2 cellular contexts compared by ENCODE assay signal in the genomic region with DNA sequence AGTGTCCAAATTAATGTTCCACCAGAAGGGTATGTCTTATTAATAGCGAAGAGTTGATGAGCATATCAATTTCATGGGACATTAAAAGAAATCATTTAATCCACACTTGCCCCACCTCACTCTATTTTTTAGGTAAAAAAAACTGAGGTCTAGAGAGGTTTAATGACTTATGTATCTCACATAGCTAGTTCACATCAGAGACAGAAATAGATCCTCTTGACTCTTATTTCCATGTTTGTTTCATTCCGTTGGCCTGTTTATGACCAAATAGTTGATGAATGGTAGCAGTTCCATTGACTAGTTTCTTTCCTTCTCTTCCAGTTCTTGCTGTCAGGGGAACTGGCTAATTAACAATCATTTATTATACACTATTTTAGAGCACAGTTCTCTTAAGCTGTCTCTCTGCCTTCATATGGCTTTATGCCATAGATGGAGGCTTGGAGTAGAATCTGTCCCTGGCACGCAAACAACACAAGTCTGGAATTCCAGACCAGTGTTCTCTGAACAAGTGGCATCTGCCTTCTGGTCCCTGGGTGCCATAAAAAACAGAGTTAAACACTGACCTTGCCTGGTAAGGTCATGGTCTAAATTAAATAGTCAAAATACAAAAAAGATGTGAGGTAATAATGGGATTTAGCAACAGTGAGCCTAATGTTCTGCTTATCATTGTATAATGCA.
A peak's percentile ranks its signal among the peaks of the same experiment; 100 is the strongest.
TF ChIP-seq lines count a peak whose summit lies in the region.

No MANE protein-coding gene starts in this region.

TF ChIP-seq in IMR-90, 13 proteins besides CTCF, POLR2A, EP300 and RAD21:
- TF ChIP-seq CEBPB (IDR thresholded peaks at IDR 0.05; ENCODE audit: low read depth, low read length) (no peak), RFX5 (IDR thresholded peaks at IDR 0.05; ENCODE audit: low read depth, low read length) (no peak), SMC3 (IDR thresholded peaks at IDR 0.05; ENCODE audit: low read depth, low read length) (no peak), MAFK (IDR thresholded peaks at IDR 0.05; ENCODE audit: low read depth, low read length) (no peak), CHD1 (IDR thresholded peaks at IDR 0.05; ENCODE audit: low read depth, low read length) (no peak), MXI1 (IDR thresholded peaks at IDR 0.05; ENCODE audit: borderline replicate concordance, low read depth, low read length) (no peak), FOS (IDR thresholded peaks at IDR 0.05; ENCODE audit: low read depth, low read length) (no peak), RCOR1 (IDR thresholded peaks at IDR 0.05; ENCODE audit: insufficient replicate concordance, low read length) (no peak)
- TF ChIP-seq, protein P1, sequence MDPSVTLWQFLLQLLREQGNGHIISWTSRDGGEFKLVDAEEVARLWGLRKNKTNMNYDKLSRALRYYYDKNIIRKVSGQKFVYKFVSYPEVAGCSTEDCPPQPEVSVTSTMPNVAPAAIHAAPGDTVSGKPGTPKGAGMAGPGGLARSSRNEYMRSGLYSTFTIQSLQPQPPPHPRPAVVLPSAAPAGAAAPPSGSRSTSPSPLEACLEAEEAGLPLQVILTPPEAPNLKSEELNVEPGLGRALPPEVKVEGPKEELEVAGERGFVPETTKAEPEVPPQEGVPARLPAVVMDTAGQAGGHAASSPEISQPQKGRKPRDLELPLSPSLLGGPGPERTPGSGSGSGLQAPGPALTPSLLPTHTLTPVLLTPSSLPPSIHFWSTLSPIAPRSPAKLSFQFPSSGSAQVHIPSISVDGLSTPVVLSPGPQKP (IDR thresholded peaks at IDR 0.05; ENCODE audit: borderline replicate concordance, low read depth, low read length) = no peak
- TF ChIP-seq, protein P2, sequence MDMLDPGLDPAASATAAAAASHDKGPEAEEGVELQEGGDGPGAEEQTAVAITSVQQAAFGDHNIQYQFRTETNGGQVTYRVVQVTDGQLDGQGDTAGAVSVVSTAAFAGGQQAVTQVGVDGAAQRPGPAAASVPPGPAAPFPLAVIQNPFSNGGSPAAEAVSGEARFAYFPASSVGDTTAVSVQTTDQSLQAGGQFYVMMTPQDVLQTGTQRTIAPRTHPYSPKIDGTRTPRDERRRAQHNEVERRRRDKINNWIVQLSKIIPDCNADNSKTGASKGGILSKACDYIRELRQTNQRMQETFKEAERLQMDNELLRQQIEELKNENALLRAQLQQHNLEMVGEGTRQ (IDR thresholded peaks at IDR 0.05; ENCODE audit: low read depth, low read length) = no peak

TF ChIP-seq in SK-N-SH treated with all-trans-retinoic acid at 6 μM for 48 hours, 23 proteins besides CTCF, POLR2A, EP300 and RAD21:
- TF ChIP-seq, protein P3, sequence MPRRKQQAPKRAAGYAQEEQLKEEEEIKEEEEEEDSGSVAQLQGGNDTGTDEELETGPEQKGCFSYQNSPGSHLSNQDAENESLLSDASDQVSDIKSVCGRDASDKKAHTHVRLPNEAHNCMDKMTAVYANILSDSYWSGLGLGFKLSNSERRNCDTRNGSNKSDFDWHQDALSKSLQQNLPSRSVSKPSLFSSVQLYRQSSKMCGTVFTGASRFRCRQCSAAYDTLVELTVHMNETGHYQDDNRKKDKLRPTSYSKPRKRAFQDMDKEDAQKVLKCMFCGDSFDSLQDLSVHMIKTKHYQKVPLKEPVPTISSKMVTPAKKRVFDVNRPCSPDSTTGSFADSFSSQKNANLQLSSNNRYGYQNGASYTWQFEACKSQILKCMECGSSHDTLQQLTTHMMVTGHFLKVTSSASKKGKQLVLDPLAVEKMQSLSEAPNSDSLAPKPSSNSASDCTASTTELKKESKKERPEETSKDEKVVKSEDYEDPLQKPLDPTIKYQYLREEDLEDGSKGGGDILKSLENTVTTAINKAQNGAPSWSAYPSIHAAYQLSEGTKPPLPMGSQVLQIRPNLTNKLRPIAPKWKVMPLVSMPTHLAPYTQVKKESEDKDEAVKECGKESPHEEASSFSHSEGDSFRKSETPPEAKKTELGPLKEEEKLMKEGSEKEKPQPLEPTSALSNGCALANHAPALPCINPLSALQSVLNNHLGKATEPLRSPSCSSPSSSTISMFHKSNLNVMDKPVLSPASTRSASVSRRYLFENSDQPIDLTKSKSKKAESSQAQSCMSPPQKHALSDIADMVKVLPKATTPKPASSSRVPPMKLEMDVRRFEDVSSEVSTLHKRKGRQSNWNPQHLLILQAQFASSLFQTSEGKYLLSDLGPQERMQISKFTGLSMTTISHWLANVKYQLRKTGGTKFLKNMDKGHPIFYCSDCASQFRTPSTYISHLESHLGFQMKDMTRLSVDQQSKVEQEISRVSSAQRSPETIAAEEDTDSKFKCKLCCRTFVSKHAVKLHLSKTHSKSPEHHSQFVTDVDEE (CRISPR knock-in tag; IDR thresholded peaks at IDR 0.05) = no peak
- TF ChIP-seq ISL1 (CRISPR knock-in tag; IDR thresholded peaks at IDR 0.05) = peak; percentile 45
